Comparison of ENCODE assay signal across 26 cellular contexts in the genomic region with DNA sequence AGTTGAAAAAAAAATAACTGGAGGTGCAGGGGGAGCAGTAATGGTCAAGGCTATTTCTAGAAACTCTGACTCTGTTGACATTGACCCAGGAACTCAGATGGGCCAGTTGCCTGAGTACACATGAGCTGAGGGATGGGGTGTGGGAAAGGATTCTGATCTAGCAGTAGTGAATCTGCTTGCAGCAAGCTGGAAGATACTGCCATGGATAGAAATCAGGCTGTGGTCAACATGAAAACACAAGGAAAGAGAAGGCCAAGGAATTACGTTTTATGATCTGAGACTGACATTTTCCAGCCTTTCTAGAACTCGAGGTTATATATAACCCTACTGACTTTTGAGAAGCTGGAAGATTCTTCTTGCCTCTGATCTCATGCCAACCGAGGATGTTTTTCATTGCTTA.
DNase-seq lines count a peak whose midpoint lies in the region; ATAC-seq, FAIRE-seq and TF ChIP-seq lines count a peak whose summit lies in the region.
"Had no signal": no experiment of that assay in that cellular context is flagged by ENCODE, and none has a peak within 500 bp of the region (broad histone marks: within the 10 kb centered on the region; RNA-seq: fewer than 3 reads in every experiment).

No MANE protein-coding gene starts in this region.

- CTCF ChIA-PET in HepG2 (lab: Yijun Ruan, JAX; ENCODE audit: low intra/inter-chr PET ratio, low total read pairs) (no interaction called here), OCI-LY7 (lab: Charles Lee; ENCODE audit: unreplicated experiment) (no interaction called here)

- no peaks in the 10 kb centered on the region for H3K9me3 ChIP-seq in liver (ENCODE audit: control insufficient read depth in 4 of 4, low read length in 3 of 4)
- no peaks in the 10 kb centered on the region for H3K9me3 ChIP-seq in HepG2 (ENCODE audit: low read length)
- no peaks in the 10 kb centered on the region for H3K9me3 ChIP-seq in right lobe of liver
- H3K9me3 ChIP-seq in skeletal muscle tissue (ENCODE audit: control insufficient read depth in 3 of 3, low read length in 3 of 3), result no peaks in the 10 kb centered on the region
- H3K9me3 ChIP-seq in OCI-LY7 (ENCODE audit: low read length), result no peaks in the 10 kb centered on the region
- H3K9me3 ChIP-seq: BLaER1, Caco-2, MG63, pancreas, testis had no signal

- TF ChIP-seq CTCF in liver (IDR thresholded peaks at IDR 0.05; ENCODE audit: low read depth, low read length, missing input control) (no peak), HepG2 (CRISPR knock-in tag; IDR thresholded peaks at IDR 0.05) (no peak), right lobe of liver (IDR thresholded peaks at IDR 0.05) (no peak), OCI-LY7 (conservative IDR thresholded peaks at IDR 0.05; ENCODE audit: low read length) (no peak)

- no peaks in the 10 kb centered on the region for H3K79me2 ChIP-seq in HepG2 (ENCODE audit: insufficient read depth, low read length)
- no peaks in the 10 kb centered on the region for H3K79me2 ChIP-seq in OCI-LY7 (ENCODE audit: insufficient read depth, low read depth, low read length)

- H3K27me3 ChIP-seq in liver (ENCODE audit: control insufficient read depth in 4 of 4, insufficient read depth in 4 of 4, low read length in 3 of 4) (no peaks in the 10 kb centered on the region), HepG2 (ENCODE audit: control insufficient read depth in 1 of 2, insufficient read depth in 2 of 2, low read length in 2 of 2) (no peaks in the 10 kb centered on the region), right lobe of liver (no peaks in the 10 kb centered on the region), skeletal muscle tissue (ENCODE audit: control insufficient read depth in 3 of 3, insufficient read depth in 3 of 3, low read length in 3 of 3) (no peaks in the 10 kb centered on the region)
- H3K27me3 ChIP-seq: BLaER1, MG63, pancreas, testis had no signal

- no peak overlapping the region for H3K9ac ChIP-seq in liver (ENCODE audit: low read depth in 1 of 2, low read length in 2 of 2)
- H3K9ac ChIP-seq in HepG2 (ENCODE audit: insufficient read depth, low read depth, low read length), result no peak overlapping the region
- H3K9ac ChIP-seq in skeletal muscle tissue (ENCODE audit: low read depth in 1 of 3, low read length in 3 of 3), result no peak overlapping the region
- H3K9ac ChIP-seq: BLaER1 had no signal

- no peak for TF ChIP-seq EP300 in HepG2 (IDR thresholded peaks at IDR 0.05; ENCODE audit: low read depth in 2 of 2, low read length in 2 of 2)
- TF ChIP-seq EP300 in HepG2 (CRISPR knock-in tag; IDR thresholded peaks at IDR 0.05; ENCODE audit: borderline replicate concordance), result no peak

- H3K4me1 ChIP-seq in liver (ENCODE audit: control insufficient read depth in 4 of 4, insufficient read depth in 4 of 4, low read length in 3 of 4) (peaks cover 0 to 30% (median 17%) of the 10 kb centered on the region in 4 donors), HepG2 (ENCODE audit: insufficient read depth, low read length) (no peaks in the 10 kb centered on the region), right lobe of liver (peaks cover 0 to 25% (median 6%) of the 10 kb centered on the region in 4 donors), skeletal muscle tissue (ENCODE audit: control insufficient read depth in 3 of 3, insufficient read depth in 3 of 3, low read length in 3 of 3) (peaks cover 52 to 71% (median 52%) of the 10 kb centered on the region in 3 donors), OCI-LY7 (ENCODE audit: insufficient read depth, low read length, poor library complexity, severe bottlenecking) (no peaks in the 10 kb centered on the region)
- H3K4me1 ChIP-seq: BLaER1 had no signal

- TF ChIP-seq RAD21 in liver (IDR thresholded peaks at IDR 0.05) (peak; percentile 21 to 24), HepG2 (CRISPR knock-in tag; IDR thresholded peaks at IDR 0.05) (no peak)

- 80% methylated on average over 3 of the region's 3 CpGs for WGBS in liver
- 96% methylated on average over 3 of the region's 3 CpGs for WGBS in HepG2 (ENCODE audit: low lambda C conversion rate)
- WGBS in right lobe of liver (ENCODE audit: insufficient coverage, low coverage, low lambda C conversion rate, missing lambda C conversion rate), result 58% methylated on average over 3 of the region's 3 CpGs

- H4K20me1 ChIP-seq in HepG2 (ENCODE audit: insufficient read depth, low read length) (no peaks in the 10 kb centered on the region), OCI-LY7 (ENCODE audit: insufficient read depth, low read length) (no peaks in the 10 kb centered on the region)
- H4K20me1 ChIP-seq: BLaER1 had no signal

- H3K27ac ChIP-seq in liver (ENCODE audit: low read depth in 1 of 2, low read length in 2 of 2) (no peak overlapping the region), HepG2 (ENCODE audit: extremely low read length, insufficient read depth, low read length) (no peak overlapping the region), right lobe of liver (peak overlapping the region in 1 of 3 donors; percentile 35), skeletal muscle tissue (ENCODE audit: low read depth, low read length) (peak overlapping the region; percentile 71), OCI-LY7 (ENCODE audit: low read depth, low read length, poor library complexity, severe bottlenecking) (no peak overlapping the region)
- H3K27ac ChIP-seq: BLaER1, epithelial cell of prostate, pancreas, testis had no signal

- FAIRE-seq in HepG2 (lab: Jason Lieb, UNC), result no peak
- FAIRE-seq: A204.1, kidney, pancreas had no signal

- intact Hi-C loops in HepG2 (cut with micrococcal nuclease; ENCODE audit: unreplicated experiment), result no loop called here
- intact Hi-C loops in right lobe of liver (cut with DNase I), result no loop called here
- intact Hi-C loops in OCI-LY7 (cut with micrococcal nuclease; ENCODE audit: unreplicated experiment), result no loop called here

- H3K4me3 ChIP-seq in liver (ENCODE audit: low read depth in 1 of 3, low read length in 3 of 3), result no peak overlapping the region
- no peak overlapping the region for H3K4me3 ChIP-seq in HepG2 (replicated peaks in 1 of 3; ENCODE audit: insufficient read depth in 1 of 3, low read depth in 2 of 3, low read length in 3 of 3)
- no peak overlapping the region for H3K4me3 ChIP-seq in right lobe of liver
- H3K4me3 ChIP-seq in skeletal muscle tissue (ENCODE audit: low read length in 3 of 3), result peak overlapping the region in 1 of 3 donors; percentile 14
- H3K4me3 ChIP-seq in OCI-LY7 (ENCODE audit: low read depth, low read length, poor library complexity, severe bottlenecking), result no peak overlapping the region
- H3K4me3 ChIP-seq: BLaER1, MG63, pancreas, skin epidermis, testis had no signal

- TF ChIP-seq POLR2A in HepG2 (IDR thresholded peaks at IDR 0.05; ENCODE audit: insufficient read depth in 1 of 2, low read depth in 2 of 2, low read length in 2 of 2), result no peak
- TF ChIP-seq POLR2A in right lobe of liver (IDR thresholded peaks at IDR 0.05), result no peak

- POLR2A ChIA-PET in HepG2 (lab: Yijun Ruan, JAX), result no interaction called here
- POLR2A ChIA-PET in OCI-LY7 (lab: Charles Lee), result interaction anchor here (0.8 kb wide), 1 partner anchor 8 kb away, joined by 9 read pairs; no protein-coding TSS in a partner anchor

- H3K9me2 ChIP-seq in OCI-LY7 (ENCODE audit: insufficient read depth, low read length), result no peaks in the 10 kb centered on the region

- DNase-seq in HepG2 (ENCODE audit: low spot score), result no peak
- DNase-seq in right lobe of liver, result peak in 1 of 3 donors; percentile 68
- no peak for DNase-seq in activated T-cell treated with anti-CD3 and anti-CD28 coated beads, Interleukin-2, amount 50 U/mL, for 48 hours
- DNase-seq in activated effector memory CD4-positive, alpha-beta T cell treated with anti-CD3 and anti-CD28 coated beads, Interleukin-2, amount 50 U/mL, for 16 hours, result no peak
- no peak for DNase-seq in OCI-LY7 (ENCODE audit: low spot score)
- DNase-seq: Caco-2; cerebellar nuclear complex; H9; kidney; MG63; NCI-H1417; NK-92 treated with Interleukin-12 subunit alpha and Interleukin-12 subunit beta, amount 100 ng/mL, for 24 hours; pancreas; stimulated activated CD4-positive, alpha-beta T cell treated with anti-CD3 and anti-CD28 coated beads, Interleukin-2, amount 100 ng/mL, for 24 hours; testis had no signal

- H3K36me3 ChIP-seq in liver (ENCODE audit: control insufficient read depth in 4 of 4, insufficient read depth in 3 of 4, low read depth in 1 of 4, low read length in 3 of 4) (no peaks in the 10 kb centered on the region), HepG2 (replicated peaks in 1 of 2; ENCODE audit: control insufficient read depth in 1 of 2, insufficient read depth in 2 of 2, low read length in 2 of 2) (peaks cover 0 to 3% of the 10 kb centered on the region in 2 experiments; a peak in 3 of 5 replicates), right lobe of liver (no peaks in the 10 kb centered on the region), skeletal muscle tissue (ENCODE audit: control insufficient read depth in 3 of 3, insufficient read depth in 3 of 3, low read length in 3 of 3) (peaks cover 0 to 5% (median 2%) of the 10 kb centered on the region in 3 donors), OCI-LY7 (ENCODE audit: insufficient read depth, low read length) (no peaks in the 10 kb centered on the region)
- H3K36me3 ChIP-seq: MG63, pancreas had no signal

- H3K4me2 ChIP-seq in HepG2 (ENCODE audit: low read depth, low read length) (no peak overlapping the region), OCI-LY7 (ENCODE audit: low read length) (no peak overlapping the region)
- H3K4me2 ChIP-seq: BLaER1 had no signal

- ATAC-seq in HepG2 (no peak), right lobe of liver (peak; percentile 90 to 96 (median 96)), HG03097 (IDR thresholded peaks at IDR 0.05; ENCODE audit: low FRiP score, unreplicated experiment) (no peak)
- ATAC-seq: activated T-helper 17 cell treated with anti-CD3 and anti-CD28 coated beads, Interleukin-2, amount 50 U/mL, for 72 hours; natural killer cell treated with Interleukin-12 subunit alpha and Interleukin-12 subunit beta and Interleukin-15 and Interleukin-18, amount 100 ng/mL, for 72 hours; Panc1; stimulated activated effector memory CD8-positive, alpha-beta T cell treated with anti-CD3 and anti-CD28 coated beads, Interleukin-12 subunit alpha, Interleukin-12 subunit beta, amount 100 ng/mL, for 72 hours had no signal

- BruUV-seq in HepG2 (replicated peaks; lab: Mats Ljungman, UMichigan), result no TSS peak
- BruUV-seq in OCI-LY7 (replicated peaks; lab: Mats Ljungman, UMichigan), result no TSS peak

- in situ Hi-C loops in HepG2 (cut with HindIII; ENCODE audit: extremely low pct_ligation_motif_present, low pct_unique_long_range_greater_than_20kb), result no loop called here

- H2AFZ ChIP-seq in HepG2 (ENCODE audit: low read length) (no peak overlapping the region), OCI-LY7 (ENCODE audit: low read length) (no peak overlapping the region)

TF ChIP-seq in liver, 16 proteins besides CTCF, POLR2A, EP300 and RAD21 (continues in another document):
- no peak for TF ChIP-seq GABPA (IDR thresholded peaks at IDR 0.05 in 1 of 2, conservative IDR thresholded peaks at IDR 0.05 in 1 of 2)
- TF ChIP-seq HNF4G (IDR thresholded peaks at IDR 0.05), result no peak

TF ChIP-seq in HepG2, 621 proteins besides CTCF, POLR2A, EP300 and RAD21 (continues in another document):
- no peak for TF ChIP-seq ATF7-NPFF (CRISPR knock-in tag; IDR thresholded peaks at IDR 0.05; ENCODE audit: low read depth)
- TF ChIP-seq, protein P1, sequence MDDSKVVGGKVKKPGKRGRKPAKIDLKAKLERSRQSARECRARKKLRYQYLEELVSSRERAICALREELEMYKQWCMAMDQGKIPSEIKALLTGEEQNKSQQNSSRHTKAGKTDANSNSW (CRISPR knock-in tag; IDR thresholded peaks at IDR 0.05; ENCODE audit: borderline replicate concordance), result no peak
- no peak for TF ChIP-seq ZSCAN29 (CRISPR knock-in tag; conservative IDR thresholded peaks at IDR 0.05)

Comparison
In these comparisons a context has a peak if more than half of its experiments do, and no peak if none do; other contexts are left out.
1. ATAC-seq: peak in right lobe of liver (4 of 4); none in HepG2 (single experiment) and HG03097 (single experiment).